17 cellular contexts compared by ENCODE assay signal in the genomic region with DNA sequence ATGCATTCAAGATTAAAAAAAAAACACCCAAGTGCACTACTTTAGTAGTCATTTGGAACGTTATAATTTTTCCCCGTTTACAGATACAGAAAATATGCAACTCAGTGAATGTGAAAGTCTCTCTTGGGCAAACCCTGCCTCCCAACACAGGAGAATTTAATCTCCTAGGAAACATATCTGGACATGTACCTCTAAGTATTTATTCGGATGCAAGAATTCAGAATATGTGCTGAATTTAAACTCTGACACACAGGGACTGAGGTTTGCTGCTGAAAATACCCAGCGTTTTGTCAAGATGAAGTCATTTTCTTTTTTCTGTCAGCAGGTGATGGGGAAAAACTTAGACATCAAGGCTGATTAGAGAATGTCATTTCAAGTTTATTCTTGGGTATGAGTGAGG.
DNase-seq lines count a peak whose midpoint lies in the region; ATAC-seq and TF ChIP-seq lines count a peak whose summit lies in the region.
"Had no signal": no experiment of that assay in that cellular context is flagged by ENCODE, and none has a peak within 500 bp of the region (broad histone marks: within the 10 kb centered on the region; RNA-seq: fewer than 3 reads in every experiment).

No MANE protein-coding gene starts in this region.

- H3K9me3 ChIP-seq in adipocyte (ENCODE audit: control insufficient read depth, low read length): peaks cover 7% of the 10 kb centered on the region
- no peaks in the 10 kb centered on the region for H3K9me3 ChIP-seq in psoas muscle

- H3K4me1 Mint-ChIP-seq in natural killer cell: peaks cover 0 to 6% of the 10 kb centered on the region in 2 donors
- no peaks in the 10 kb centered on the region for H3K4me1 Mint-ChIP-seq in activated T-helper 2 cell treated with anti-CD3 and anti-CD28 coated beads, Interferon-gamma antibody, Interleukin-2, Interleukin-4, amounts not matched to agents 10 μg/mL and 5 μg/mL and 100 μg/mL, durations not matched to agents 14 hours and 24 hours and 36 hours (ENCODE audit: low read depth)
- H3K4me1 Mint-ChIP-seq: activated CD4-positive, alpha-beta T cell treated with anti-CD3 and anti-CD28 coated beads, Interleukin-2, amount 10 ng/mL, durations not matched to agents 24 days and 14 days had no signal

- peaks cover 15 to 36% of the 10 kb centered on the region in 2 donors for H3K27me3 Mint-ChIP-seq in natural killer cell (ENCODE audit: low read depth in 2 of 2)
- peaks cover 3% of the 10 kb centered on the region for H3K27me3 Mint-ChIP-seq in activated T-helper 2 cell treated with anti-CD3 and anti-CD28 coated beads, Interferon-gamma antibody, Interleukin-2, Interleukin-4, amounts not matched to agents 10 μg/mL and 5 μg/mL and 100 μg/mL, durations not matched to agents 14 hours and 24 hours and 36 hours (ENCODE audit: low read depth)

- in situ Hi-C loops in GM13977 (cut with MboI; ENCODE audit: low pct_unique_long_range_greater_than_20kb, low sequenced_read_pairs, unreplicated experiment): no loop called here

- DNase-seq in GM13977 (ENCODE audit: low spot score): peak; percentile 28
- DNase-seq in adipocyte (ENCODE audit: low read depth): peak; percentile 67
- peak; percentile 79 for DNase-seq in fibroblast of the aortic adventitia (ENCODE audit: low read depth)
- DNase-seq in psoas muscle: no peak
- no peak for DNase-seq in natural killer cell
- no peak for DNase-seq in NCI-H128 (lab: John Stamatoyannopoulos, UW; ENCODE audit: unreplicated experiment)
- no peak for DNase-seq in activated T-helper 2 cell treated with anti-CD3 and anti-CD28 coated beads, Interferon-gamma antibody, Interleukin-2, Interleukin-4, amounts not matched to agents 10 μg/mL and 5 μg/mL and 100 μg/mL, durations not matched to agents 14 hours and 24 hours and 36 hours (ENCODE audit: low spot score)
- DNase-seq: activated CD4-positive, alpha-beta T cell treated with anti-CD3 and anti-CD28 coated beads, Interleukin-2, amount 10 ng/mL, durations not matched to agents 24 days and 14 days; AML-193; COR-L47; Kasumi-1; kidney glomerular epithelial cell; NCI-H1105; NCI-H2107; NCI-H524; SHP77 treated with DMSO at 0.1 percent for 48 hours had no signal

- H3K36me3 Mint-ChIP-seq in natural killer cell: no peaks in the 10 kb centered on the region
- no peaks in the 10 kb centered on the region for H3K36me3 Mint-ChIP-seq in activated T-helper 2 cell treated with anti-CD3 and anti-CD28 coated beads, Interferon-gamma antibody, Interleukin-2, Interleukin-4, amounts not matched to agents 10 μg/mL and 5 μg/mL and 100 μg/mL, durations not matched to agents 14 hours and 24 hours and 36 hours (ENCODE audit: low read depth)

- H3K27me3 ChIP-seq in adipocyte (replicated peaks; ENCODE audit: control insufficient read depth, insufficient read depth, low read length) (peaks cover 1% of the 10 kb centered on the region), psoas muscle (ENCODE audit: insufficient read depth in 3 of 3, low read length in 2 of 3) (no peaks in the 10 kb centered on the region)

- H3K4me1 ChIP-seq in adipocyte (ENCODE audit: control insufficient read depth, insufficient read depth, low read length) (peaks cover 12% of the 10 kb centered on the region), psoas muscle (peaks cover 14% of the 10 kb centered on the region)

- H3K4me3 ChIP-seq in adipocyte (ENCODE audit: low read length) (no peak overlapping the region), fibroblast of the aortic adventitia (ENCODE audit: low read depth, low read length) (no peak overlapping the region), psoas muscle (no peak overlapping the region)

- no peak overlapping the region for H3K4me3 Mint-ChIP-seq in natural killer cell
- H3K4me3 Mint-ChIP-seq in activated T-helper 2 cell treated with anti-CD3 and anti-CD28 coated beads, Interferon-gamma antibody, Interleukin-2, Interleukin-4, amounts not matched to agents 10 μg/mL and 5 μg/mL and 100 μg/mL, durations not matched to agents 14 hours and 24 hours and 36 hours (ENCODE audit: low read depth): no peak overlapping the region
- H3K4me3 Mint-ChIP-seq: activated CD4-positive, alpha-beta T cell treated with anti-CD3 and anti-CD28 coated beads, Interleukin-2, amount 10 ng/mL, durations not matched to agents 24 days and 14 days; T-helper 1 cell treated with Interleukin-12 subunit alpha and Interleukin-12 subunit beta and Interleukin-4 antibody, amounts not matched to agents 30 μg/mL and 1 μg/mL, for 36 hours had no signal

- 33 to 42% (median 33%) methylated on average over 4 of the region's 4 CpGs for WGBS in psoas muscle, 3 donors

- no peak overlapping the region for H3K27ac Mint-ChIP-seq in natural killer cell
- no peak overlapping the region for H3K27ac Mint-ChIP-seq in activated T-helper 2 cell treated with anti-CD3 and anti-CD28 coated beads, Interferon-gamma antibody, Interleukin-2, Interleukin-4, amounts not matched to agents 10 μg/mL and 5 μg/mL and 100 μg/mL, durations not matched to agents 14 hours and 24 hours and 36 hours
- H3K27ac Mint-ChIP-seq: activated CD4-positive, alpha-beta T cell treated with anti-CD3 and anti-CD28 coated beads, Interleukin-2, amount 10 ng/mL, durations not matched to agents 24 days and 14 days; T-helper 1 cell treated with Interleukin-12 subunit alpha and Interleukin-12 subunit beta and Interleukin-4 antibody, amounts not matched to agents 30 μg/mL and 1 μg/mL, for 36 hours had no signal

- peak in 3 of 4 donors; percentile 39 to 77 (median 57) for ATAC-seq in psoas muscle
- no peak for ATAC-seq in natural killer cell

- TF ChIP-seq CTCF in GM13977 (IDR thresholded peaks at IDR 0.05; ENCODE audit: extremely low read depth, insufficient read depth, missing control alignments) (no peak), fibroblast of the aortic adventitia (IDR thresholded peaks at IDR 0.05; ENCODE audit: insufficient read depth, low read length) (no peak), psoas muscle (IDR thresholded peaks at IDR 0.05) (no peak), natural killer cell (IDR thresholded peaks at IDR 0.05) (no peak)

- H3K9ac ChIP-seq in adipocyte (ENCODE audit: low read length): no peak overlapping the region

- no peaks in the 10 kb centered on the region for H3K9me3 Mint-ChIP-seq in natural killer cell
- H3K9me3 Mint-ChIP-seq in activated T-helper 2 cell treated with anti-CD3 and anti-CD28 coated beads, Interferon-gamma antibody, Interleukin-2, Interleukin-4, amounts not matched to agents 10 μg/mL and 5 μg/mL and 100 μg/mL, durations not matched to agents 14 hours and 24 hours and 36 hours: no peaks in the 10 kb centered on the region
- H3K9me3 Mint-ChIP-seq: T-helper 1 cell treated with Interleukin-12 subunit alpha and Interleukin-12 subunit beta and Interleukin-4 antibody, amounts not matched to agents 30 μg/mL and 1 μg/mL, for 36 hours had no signal

- H3K27ac ChIP-seq in psoas muscle: no peak overlapping the region

- intact Hi-C loops in psoas muscle (cut with DNase I): no loop called here
- intact Hi-C loops in natural killer cell (cut with micrococcal nuclease): no loop called here
- intact Hi-C loops in activated T-helper 2 cell treated with anti-CD3 and anti-CD28 coated beads, Interferon-gamma antibody, Interleukin-2, Interleukin-4, amounts not matched to agents 10 μg/mL and 5 μg/mL and 100 μg/mL, durations not matched to agents 14 hours and 24 hours and 36 hours (cut with micrococcal nuclease): no loop called here

- no peaks in the 10 kb centered on the region for H3K36me3 ChIP-seq in adipocyte (ENCODE audit: control insufficient read depth, insufficient read depth, low read length, severe bottlenecking)
- H3K36me3 ChIP-seq in psoas muscle (ENCODE audit: insufficient read depth in 1 of 2, low read depth in 1 of 2): no peaks in the 10 kb centered on the region

Comparison
In these comparisons a context has a peak if more than half of its experiments do, and no peak if none do; other contexts are left out.
1. DNase-seq: peak in GM13977 (single experiment), adipocyte (single experiment) and fibroblast of the aortic adventitia (single experiment); none in psoas muscle (0 of 2), natural killer cell (single experiment), NCI-H128 (single experiment) and activated T-helper 2 cell treated with anti-CD3 and anti-CD28 coated beads, Interferon-gamma antibody, Interleukin-2, Interleukin-4, amounts not matched to agents 10 μg/mL and 5 μg/mL and 100 μg/mL, durations not matched to agents 14 hours and 24 hours and 36 hours (single experiment).
2. ATAC-seq: peak in psoas muscle (3 of 4); none in natural killer cell (0 of 3).